Comparison of ENCODE assay signal across 22 cellular contexts in genomic region chr2:117967981-117968723, GRCh38.
"Had no signal": no experiment of that assay in that cellular context is flagged by ENCODE, and none has a peak within 500 bp of the region (broad histone marks: within the 10 kb centered on the region; RNA-seq: fewer than 3 reads in every experiment).

No MANE protein-coding gene starts in this region.

- H3K4me3 ChIP-seq: body of pancreas, hepatocyte, neural progenitor cell, right lobe of liver, thoracic aorta, uterus had no signal

- H3K4me3 Mint-ChIP-seq: activated CD4-positive, alpha-beta memory T cell treated with anti-CD3 and anti-CD28 coated beads, Interleukin-2, amount 10 ng/mL, durations not matched to agents 7 days and 5 days; activated CD4-positive, alpha-beta T cell treated with anti-CD3 and anti-CD28 coated beads, Interleukin-2, amount 10 ng/mL, durations not matched to agents 7 days and 5 days; activated T-cell treated with anti-CD3 and anti-CD28 coated beads, Interleukin-2, amount 50 U/mL, for 4 hours; mesothelial cell of epicardium; naive thymus-derived CD4-positive, alpha-beta T cell; neural progenitor cell; stimulated activated naive CD8-positive, alpha-beta T cell treated with anti-CD3 and anti-CD28 coated beads, Interleukin-15, Interleukin-2, amounts not matched to agents 100 ng/mL and 50 ng/mL, for 24 hours had no signal

- H3K27ac Mint-ChIP-seq: activated CD4-positive, alpha-beta memory T cell treated with anti-CD3 and anti-CD28 coated beads, Interleukin-2, amount 10 ng/mL, durations not matched to agents 7 days and 5 days; activated CD4-positive, alpha-beta T cell treated with anti-CD3 and anti-CD28 coated beads, Interleukin-2, amount 10 ng/mL, durations not matched to agents 7 days and 5 days; mesothelial cell of epicardium; neural progenitor cell; stimulated activated naive CD8-positive, alpha-beta T cell treated with anti-CD3 and anti-CD28 coated beads, Interleukin-15, Interleukin-2, amounts not matched to agents 100 ng/mL and 50 ng/mL, for 24 hours had no signal

- H3K27me3 Mint-ChIP-seq: activated CD4-positive, alpha-beta memory T cell treated with anti-CD3 and anti-CD28 coated beads, Interleukin-2, amount 10 ng/mL, durations not matched to agents 7 days and 5 days; activated CD4-positive, alpha-beta T cell treated with anti-CD3 and anti-CD28 coated beads, Interleukin-2, amount 10 ng/mL, durations not matched to agents 7 days and 5 days; naive thymus-derived CD4-positive, alpha-beta T cell; stimulated activated naive CD8-positive, alpha-beta T cell treated with anti-CD3 and anti-CD28 coated beads, Interleukin-15, Interleukin-2, amounts not matched to agents 100 ng/mL and 50 ng/mL, for 24 hours had no signal

- H3K9me3 Mint-ChIP-seq: activated CD4-positive, alpha-beta memory T cell treated with anti-CD3 and anti-CD28 coated beads, Interleukin-2, amount 10 ng/mL, durations not matched to agents 7 days and 5 days; activated CD4-positive, alpha-beta T cell treated with anti-CD3 and anti-CD28 coated beads, Interleukin-2, amount 10 ng/mL, durations not matched to agents 7 days and 5 days; activated naive CD4-positive, alpha-beta T cell treated with anti-CD3 and anti-CD28 coated beads, Interleukin-2, amount 50 U/mL, for 72 hours; activated T-cell treated with anti-CD3 and anti-CD28 coated beads, Interleukin-2, amount 50 U/mL, for 4 hours; mesothelial cell of epicardium; neural progenitor cell; stimulated activated naive CD8-positive, alpha-beta T cell treated with anti-CD3 and anti-CD28 coated beads, Interleukin-15, Interleukin-2, amounts not matched to agents 100 ng/mL and 50 ng/mL, for 24 hours had no signal

- DNase-seq: activated CD4-positive, alpha-beta memory T cell treated with anti-CD3 and anti-CD28 coated beads, Interleukin-2, amount 10 ng/mL, durations not matched to agents 7 days and 5 days; activated CD4-positive, alpha-beta T cell treated with anti-CD3 and anti-CD28 coated beads, Interleukin-2, amount 10 ng/mL, durations not matched to agents 7 days and 5 days; activated CD4-positive, CD25-positive, alpha-beta regulatory T cell treated with anti-CD3 and anti-CD28 coated beads, Interleukin-2, amount 50 U/mL, for 72 hours; activated naive CD4-positive, alpha-beta T cell; activated T-cell treated with anti-CD3 and anti-CD28 coated beads, Interleukin-2, amount 50 U/mL, for 4 hours; body of pancreas; dermis blood vessel endothelial cell; effector memory CD4-positive, alpha-beta T cell; islet precursor cell; left cardiac atrium; naive thymus-derived CD4-positive, alpha-beta T cell; right lobe of liver; stimulated activated CD4-positive, alpha-beta T cell treated with anti-CD3 and anti-CD28 coated beads, Interleukin-2, amount 100 ng/mL, for 48 hours; T-helper 2 cell; trophoblast cell; uterus had no signal

- ATAC-seq: activated naive CD4-positive, alpha-beta T cell treated with anti-CD3 and anti-CD28 coated beads, Interleukin-2, amount 50 U/mL, for 72 hours; activated T-cell treated with anti-CD3 and anti-CD28 coated beads, Interleukin-2, amount 50 U/mL, for 4 hours; body of pancreas; left cardiac atrium; naive thymus-derived CD4-positive, alpha-beta T cell had no signal

- H3K4me1 Mint-ChIP-seq: activated CD4-positive, alpha-beta memory T cell treated with anti-CD3 and anti-CD28 coated beads, Interleukin-2, amount 10 ng/mL, durations not matched to agents 7 days and 5 days; activated CD4-positive, alpha-beta T cell treated with anti-CD3 and anti-CD28 coated beads, Interleukin-2, amount 10 ng/mL, durations not matched to agents 7 days and 5 days had no signal
